13 cellular contexts compared by ENCODE assay signal in the genomic region with DNA sequence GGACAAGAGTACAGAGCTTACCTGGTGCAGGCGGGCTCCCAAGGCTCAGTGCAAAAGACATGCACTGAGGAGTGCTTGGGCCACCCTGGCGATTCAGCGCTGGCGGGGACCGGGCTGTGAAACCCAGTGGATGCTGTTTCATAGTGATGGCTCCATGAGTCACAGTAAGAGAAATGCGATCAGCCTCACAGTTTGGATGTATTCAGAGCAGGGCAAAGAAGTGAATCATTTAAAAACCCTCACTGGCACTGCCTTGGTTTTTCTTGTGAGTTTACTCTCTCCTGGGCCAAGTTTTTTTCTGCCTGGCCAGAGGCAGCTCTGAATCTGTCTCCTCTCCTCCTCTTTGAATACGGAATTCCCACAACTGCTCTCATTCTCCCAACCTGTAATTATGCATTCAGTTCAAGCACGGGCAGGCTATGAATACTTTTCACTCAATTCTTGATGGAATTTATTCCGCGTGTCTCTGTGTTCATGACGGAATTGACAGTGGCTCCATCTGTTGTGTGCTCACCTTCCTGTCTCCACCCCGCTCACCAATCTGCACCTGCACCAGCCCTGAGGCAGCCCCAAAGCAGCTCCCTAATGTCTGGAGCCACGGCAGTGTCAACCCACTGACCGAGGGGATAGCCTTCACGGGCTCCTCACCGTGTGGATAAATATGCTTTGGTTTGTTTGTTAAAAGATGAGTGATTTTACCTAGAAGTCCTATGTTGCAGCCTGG. TPM values are rescaled to one million over a fixed set of nuclear protein-coding genes. Genes with fewer than 3 reads are reported as not detected.
DNase-seq lines count a peak whose midpoint lies in the region; ATAC-seq and TF ChIP-seq lines count a peak whose summit lies in the region.
"Had no signal": no experiment of that assay in that cellular context is flagged by ENCODE, and none has a peak within 500 bp of the region (broad histone marks: within the 10 kb centered on the region; RNA-seq: fewer than 3 reads in every experiment).

No MANE protein-coding gene starts in this region.

- no peak overlapping the region for H3K4me3 ChIP-seq in psoas muscle

- no peaks in the 10 kb centered on the region for H3K9me3 ChIP-seq in psoas muscle

- H3K4me1 Mint-ChIP-seq in CD14-positive monocyte: peaks cover 1% of the 10 kb centered on the region

- intact Hi-C loops in psoas muscle (cut with DNase I): no loop called here
- intact Hi-C loops in CD14-positive monocyte (cut with micrococcal nuclease): no loop called here

- peaks cover 10% of the 10 kb centered on the region for H3K4me1 ChIP-seq in psoas muscle

- no peak overlapping the region for H3K27ac ChIP-seq in psoas muscle

- H3K4me3 Mint-ChIP-seq in CD14-positive monocyte: no peak overlapping the region

- TF ChIP-seq CTCF in psoas muscle (IDR thresholded peaks at IDR 0.05) (no peak), CD14-positive monocyte (IDR thresholded peaks at IDR 0.05) (no peak)

- H3K27me3 Mint-ChIP-seq in CD14-positive monocyte (ENCODE audit: low read depth in 3 of 3): peaks cover 10 to 30% (median 22%) of the 10 kb centered on the region in 3 donors

- H3K9me3 Mint-ChIP-seq in CD14-positive monocyte: peaks cover 0 to 2% (median 0%) of the 10 kb centered on the region in 7 donors

- H3K27ac Mint-ChIP-seq in CD14-positive monocyte: no peak overlapping the region

- no peaks in the 10 kb centered on the region for H3K36me3 ChIP-seq in psoas muscle (ENCODE audit: insufficient read depth in 1 of 2, low read depth in 1 of 2)

- peak; percentile 88 for DNase-seq in Daoy (ENCODE audit: low read depth)
- peak; percentile 92 for DNase-seq in M059J (ENCODE audit: low read depth)
- DNase-seq in dedifferentiated amniotic fluid mesenchymal stem cell (ENCODE audit: extremely low spot score): peak; percentile 90
- peak in 1 of 2 donors; percentile 38 for DNase-seq in psoas muscle
- no peak for DNase-seq in NCI-H2029 (lab: John Stamatoyannopoulos, UW)
- no peak for DNase-seq in CD14-positive monocyte (ENCODE audit: low spot score)
- no peak for DNase-seq in cerebellar nuclear complex (lab: John Stamatoyannopoulos, UW)
- DNase-seq: activated CD8-positive, alpha-beta memory T cell treated with anti-CD3 and anti-CD28 coated beads, Interleukin-2, amount 50 U/mL, for 4 hours; effector memory CD4-positive, alpha-beta T cell; left cardiac atrium; NCI-H2029 treated with DMSO at 0.1 percent for 48 hours; stimulated activated naive CD4-positive, alpha-beta T cell treated with Interleukin-2 at 50 U/mL for 16 hours had no signal

- peak; percentile 60 to 70 (median 62) for ATAC-seq in psoas muscle
- no peak for ATAC-seq in HG03280 (IDR thresholded peaks at IDR 0.05; ENCODE audit: unreplicated experiment)

- H3K27me3 ChIP-seq in psoas muscle (ENCODE audit: insufficient read depth in 3 of 3, low read length in 2 of 3): peaks cover 0 to 4% (median 3%) of the 10 kb centered on the region in 3 donors

- WGBS in psoas muscle, 3 donors: 60 to 78% (median 63%) methylated on average over 16 of the region's 16 CpGs

- no peaks in the 10 kb centered on the region for H3K36me3 Mint-ChIP-seq in CD14-positive monocyte

RNA-seq across cellular contexts. Expression of gene ADAMTS8, which starts 14.9 kb away (rescaled TPM):
- total RNA-seq in Daoy (2014; rRNA removed; shearing (Covaris generic)): not detected in 2 replicates
- not detected in 2 replicates for total RNA-seq in M059J (2014; rRNA removed; shearing (Covaris generic))
- total RNA-seq in psoas muscle: 1 to 10 TPM in 1 of 4 donors, under 1 TPM in 2, not detected in 1; 0.14 to 1.2 (median 0.79) TPM
- polyA plus RNA-seq in psoas muscle (under 1 TPM; 0.12 to 0.42 (median 0.23) TPM), CD14-positive monocyte (not detected)

RNA-seq across cellular contexts. Expression of gene ADAMTS15, which starts 34.9 kb away (rescaled TPM):
- total RNA-seq in Daoy (2014; rRNA removed; shearing (Covaris generic)): 9.0 and 12.0 TPM in 2 replicates
- 6.9 and 10.9 TPM in 2 replicates for total RNA-seq in M059J (2014; rRNA removed; shearing (Covaris generic))
- 1 to 10 TPM; 1.5 to 2.2 (median 1.8) TPM for total RNA-seq in psoas muscle
- polyA plus RNA-seq in psoas muscle: 1 to 10 TPM in 1 of 3 donors, under 1 TPM in 2; 0.66 to 3.1 (median 0.79) TPM
- polyA plus RNA-seq in CD14-positive monocyte: not detected

Comparison
In these comparisons a context has a peak if more than half of its experiments do, and no peak if none do; other contexts are left out.
1. DNase-seq: peak in Daoy (single experiment), M059J (single experiment) and dedifferentiated amniotic fluid mesenchymal stem cell (single experiment); none in NCI-H2029 (single experiment), CD14-positive monocyte (single experiment) and cerebellar nuclear complex (0 of 2).